Comparison of ENCODE assay signal across 24 cellular contexts in the genomic region with DNA sequence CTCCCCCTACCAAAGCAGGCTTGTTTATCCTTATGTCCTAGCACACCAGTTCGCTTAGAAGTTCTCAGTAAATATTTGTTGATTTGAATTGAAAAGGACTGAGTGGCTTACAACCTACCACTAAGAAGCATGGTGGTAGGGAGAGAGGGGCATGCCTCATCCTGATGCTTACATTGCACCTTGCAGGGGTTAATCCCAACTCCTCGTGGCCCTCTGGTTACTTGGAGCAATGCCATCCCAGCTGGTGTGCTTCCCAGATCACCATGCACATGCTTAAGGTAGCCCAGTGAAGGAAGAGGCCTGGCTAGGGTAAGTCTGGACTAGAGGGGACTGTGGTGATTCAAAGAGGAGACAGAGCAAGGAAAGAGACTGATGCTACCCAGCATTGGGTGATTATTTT.
A peak's percentile ranks its signal among the peaks of the same experiment; 100 is the strongest.
DNase-seq lines count a peak whose midpoint lies in the region; FAIRE-seq and TF ChIP-seq lines count a peak whose summit lies in the region.
"Had no signal": no experiment of that assay in that cellular context is flagged by ENCODE, and none has a peak within 500 bp of the region (broad histone marks: within the 10 kb centered on the region; RNA-seq: fewer than 3 reads in every experiment).

No MANE protein-coding gene starts in this region.

- H3K27me3 ChIP-seq in left ventricle myocardium inferior (ENCODE audit: low read depth) (no peaks in the 10 kb centered on the region), mammary epithelial cell (ENCODE audit: insufficient read depth, low read length) (no peaks in the 10 kb centered on the region)
- H3K27me3 ChIP-seq: BLaER1, esophagus squamous epithelium, neural progenitor cell, right lobe of liver, SJSA1 had no signal

- H3K4me1 ChIP-seq in left ventricle myocardium inferior (peaks cover 42% of the 10 kb centered on the region), mammary epithelial cell (ENCODE audit: insufficient read depth, low read length) (peaks cover 4% of the 10 kb centered on the region)
- H3K4me1 ChIP-seq: BLaER1, neural progenitor cell, SJSA1 had no signal

- WGBS in mammary epithelial cell (ENCODE audit: low coverage, missing lambda C conversion rate) = 49% methylated on average over 2 of the region's 2 CpGs

- intact Hi-C loops in left ventricle myocardium inferior (cut with micrococcal nuclease) = no loop called here
- intact Hi-C loops in mammary epithelial cell (cut with micrococcal nuclease) = no loop called here

- no TSS peak for BruUV-seq in mammary epithelial cell (replicated peaks; lab: Mats Ljungman, UMichigan)

- no peak overlapping the region for H3K9ac ChIP-seq in mammary epithelial cell (ENCODE audit: insufficient read depth, low read length)
- H3K9ac ChIP-seq: BLaER1, KMS-11, neural progenitor cell had no signal

- TF ChIP-seq CTCF in left ventricle myocardium inferior (IDR thresholded peaks at IDR 0.05; ENCODE audit: borderline replicate concordance) (no peak), mammary epithelial cell (conservative IDR thresholded peaks at IDR 0.05 in 1 of 2, IDR thresholded peaks at IDR 0.05 in 1 of 2; ENCODE audit: extremely low read depth in 1 of 2, insufficient read depth in 1 of 2, low read depth in 1 of 2, low read length in 2 of 2) (no peak)

- H3K4me2 ChIP-seq in mammary epithelial cell (ENCODE audit: insufficient read depth, low read depth, low read length) = no peak overlapping the region
- H3K4me2 ChIP-seq: BLaER1, KMS-11, neural progenitor cell had no signal

- H3K36me3 ChIP-seq in left ventricle myocardium inferior (no peaks in the 10 kb centered on the region), mammary epithelial cell (ENCODE audit: insufficient read depth, low read length) (no peaks in the 10 kb centered on the region)
- H3K36me3 ChIP-seq: BLaER1, esophagus squamous epithelium, neural progenitor cell, right lobe of liver, SJSA1 had no signal

- no peaks in the 10 kb centered on the region for H4K20me1 ChIP-seq in mammary epithelial cell (ENCODE audit: insufficient read depth, low read length)
- H4K20me1 ChIP-seq: BLaER1 had no signal

- dilution Hi-C loops in mammary epithelial cell (cut with HindIII; ENCODE audit: low sequenced_read_pairs) = no loop called here

- H3K9me3 ChIP-seq in left ventricle myocardium inferior (replicated peaks) (peaks cover 9% of the 10 kb centered on the region), mammary epithelial cell (replicated peaks; ENCODE audit: insufficient read depth, low read length) (no peaks in the 10 kb centered on the region)
- H3K9me3 ChIP-seq: BLaER1, esophagus squamous epithelium, right lobe of liver, SJSA1 had no signal

- no peaks in the 10 kb centered on the region for H3K79me2 ChIP-seq in mammary epithelial cell (ENCODE audit: insufficient read depth, low read length)

- in situ Hi-C loops in mammary epithelial cell (cut with MboI; ENCODE audit: low sequenced_read_pairs in 2 of 2) = no loop called here

- FAIRE-seq in urothelium cell line (lab: Jason Lieb, UNC) (no peak), RCC 7860 (lab: Jason Lieb, UNC) (no peak)
- FAIRE-seq: astrocyte, GM12878 had no signal

- H2AFZ ChIP-seq in mammary epithelial cell (ENCODE audit: low read depth, low read length) = no peak overlapping the region
- H2AFZ ChIP-seq: neural progenitor cell had no signal

- peak overlapping the region; percentile 79 for H3K27ac ChIP-seq in left ventricle myocardium inferior (replicated peaks)
- H3K27ac ChIP-seq in mammary epithelial cell (ENCODE audit: insufficient read depth, low read depth, low read length) = no peak overlapping the region
- H3K27ac ChIP-seq: BLaER1, esophagus squamous epithelium, HL-60, KMS-11, neural progenitor cell, right lobe of liver, SJSA1 had no signal

- H3K4me3 ChIP-seq in left ventricle myocardium inferior (no peak overlapping the region), mammary epithelial cell (replicated peaks in 1 of 3; ENCODE audit: insufficient read depth in 1 of 3, low read depth in 2 of 3, low read length in 3 of 3) (no peak overlapping the region)
- H3K4me3 ChIP-seq: BLaER1, esophagus squamous epithelium, GM12878, neural progenitor cell, right lobe of liver, SJSA1 had no signal

- CTCF ChIA-PET in mammary epithelial cell (lab: Charles Lee; ENCODE audit: low non-redundant PET) = no interaction called here

- DNase-seq in DMS 273 (lab: John Stamatoyannopoulos, UW; ENCODE audit: unreplicated experiment) (peak; percentile 93), NCI-H1105 (lab: John Stamatoyannopoulos, UW) (peak; percentile 44), NCI-H69 (lab: John Stamatoyannopoulos, UW) (peak; percentile 83), left ventricle myocardium inferior (peak; percentile 40), urothelium cell line (ENCODE audit: low spot score) (no peak), RCC 7860 (ENCODE audit: low spot score) (no peak), mammary epithelial cell (no peak)
- DNase-seq: activated CD4-positive, CD25-positive, alpha-beta regulatory T cell treated with anti-CD3 and anti-CD28 coated beads, Interleukin-2, amount 50 U/mL, for 72 hours; activated CD8-positive, alpha-beta memory T cell treated with anti-CD3 and anti-CD28 coated beads for 24 hours; activated effector memory CD4-positive, alpha-beta T cell treated with anti-CD3 and anti-CD28 coated beads, Interleukin-2, amount 50 U/mL, for 16 hours; central memory CD4-positive, alpha-beta T cell; esophagus squamous epithelium; foreskin melanocyte; mesenchymal stem cell; NCI-H187 treated with DMSO at 0.1 percent for 48 hours; right lobe of liver; stimulated activated CD4-positive, alpha-beta T cell treated with anti-CD3 and anti-CD28 coated beads, Interleukin-4, amount 100 ng/mL, for 24 hours had no signal

Comparison
In these comparisons a context has a peak if more than half of its experiments do, and no peak if none do; other contexts are left out.
1. DNase-seq: peak in DMS 273 (single experiment), NCI-H1105 (single experiment), NCI-H69 (single experiment) and left ventricle myocardium inferior (single experiment); none in urothelium cell line (single experiment), RCC 7860 (single experiment) and mammary epithelial cell (single experiment).